In genomic region chr14:27015046-27015445, GRCh38 we compare ENCODE assay signal across 33 cellular contexts.
"Had no signal": no experiment of that assay in that cellular context is flagged by ENCODE, and none has a peak within 500 bp of the region (broad histone marks: within the 10 kb centered on the region; RNA-seq: fewer than 3 reads in every experiment).

No MANE protein-coding gene starts in this region.

- H3K4me3 ChIP-seq: SJCRH30 had no signal

- H3K36me3 ChIP-seq: brain microvascular endothelial cell, SJCRH30 had no signal

- H3K9ac ChIP-seq: KMS-11, SK-N-SH had no signal

- H3K4me1 ChIP-seq: SJCRH30 had no signal

- ATAC-seq: activated CD8-positive, alpha-beta memory T cell treated with anti-CD3 and anti-CD28 coated beads, Interleukin-2, amount 10 ng/mL, durations not matched to agents 7 days and 5 days; activated T-helper 17 cell treated with anti-CD3 and anti-CD28 coated beads, Interleukin-2, amount 50 U/mL, for 72 hours; Panc1 had no signal

- H3K4me2 ChIP-seq: KMS-11, SK-N-SH had no signal

- H3K9me3 ChIP-seq: SJCRH30, SK-N-SH had no signal

- H3K27ac ChIP-seq: brain microvascular endothelial cell, KMS-11, SJCRH30 had no signal

- H3K27me3 ChIP-seq: brain microvascular endothelial cell, SJCRH30 had no signal

- DNase-seq: activated B cell treated with CpG ODN at 0.5 μM for 24 hours; activated CD4-positive, alpha-beta memory T cell treated with anti-CD3 and anti-CD28 coated beads for 36 hours; activated CD4-positive, alpha-beta T cell treated with anti-CD3 and anti-CD28 coated beads for 4 hours; activated CD4-positive, alpha-beta T cell treated with anti-CD3 and anti-CD28 coated beads, Interleukin-2, amount 50 U/mL, for 1 hour; activated CD4-positive, CD25-positive, alpha-beta regulatory T cell treated with anti-CD3 and anti-CD28 coated beads, Interleukin-2, amount 50 U/mL, for 72 hours; activated CD8-positive, alpha-beta memory T cell treated with anti-CD3 and anti-CD28 coated beads for 24 hours; activated CD8-positive, alpha-beta memory T cell treated with anti-CD3 and anti-CD28 coated beads, Interleukin-2, amount 10 ng/mL, durations not matched to agents 7 days and 5 days; activated CD8-positive, alpha-beta memory T cell treated with anti-CD3 and anti-CD28 coated beads, Interleukin-2, amount 50 U/mL, for 48 hours; activated effector memory CD4-positive, alpha-beta T cell treated with anti-CD3 and anti-CD28 coated beads, Interleukin-2, amount 50 U/mL, for 16 hours; activated naive CD4-positive, alpha-beta T cell; activated naive CD4-positive, alpha-beta T cell treated with anti-CD3 and anti-CD28 coated beads, Interleukin-2, amount 50 U/mL, for 16 hours; activated naive CD8-positive, alpha-beta T cell treated with anti-CD3 and anti-CD28 coated beads for 36 hours; activated T-cell treated with anti-CD3 and anti-CD28 coated beads, Interleukin-2, amount 50 U/mL, for 48 hours; amniotic stem cell; aorta; brain microvascular endothelial cell; central memory CD4-positive, alpha-beta T cell; NCI-H1092 treated with DMSO at 0.1 percent for 48 hours; NCI-H1417; NCI-H146; NCI-H187; NCI-H2029 treated with DMSO at 0.1 percent for 48 hours; NCI-H226; NCI-H446 treated with DMSO at 0.1 percent for 48 hours; NCI-H524; NCI-H69; NCI-H82; SHP77; SJCRH30; SK-N-SH had no signal
